ENCODE assay signal across 24 cellular contexts in genomic region chr2:84537251-84537650, GRCh38. TPM values are rescaled to one million over a fixed set of nuclear protein-coding genes. Genes with fewer than 3 reads are reported as not detected.
"Had no signal": no experiment of that assay in that cellular context is flagged by ENCODE, and none has a peak within 500 bp of the region (broad histone marks: within the 10 kb centered on the region; RNA-seq: fewer than 3 reads in every experiment).

No MANE protein-coding gene starts in this region.

- H3K4me3 ChIP-seq: heart left ventricle, left ventricle myocardium inferior, lung, ovary, right atrium auricular region, right lobe of liver, tibial nerve, upper lobe of left lung had no signal

- H3K4me1 Mint-ChIP-seq: mesothelial cell of epicardium, naive B cell, natural killer cell, nephron progenitor cell had no signal

- H3K4me3 Mint-ChIP-seq: mesothelial cell of epicardium; naive B cell; natural killer cell; nephron progenitor cell; stimulated activated naive CD8-positive, alpha-beta T cell treated with anti-CD3 and anti-CD28 coated beads, Interleukin-15, amount 100 ng/mL, for 72 hours had no signal

- H3K9me3 ChIP-seq: heart left ventricle, left ventricle myocardium inferior, ovary, right atrium auricular region, right lobe of liver, tibial nerve, upper lobe of left lung had no signal

- DNase-seq: heart left ventricle; hypothalamus; islet precursor cell; left ventricle myocardium inferior; mesendoderm; naive B cell; natural killer cell; nephron progenitor cell; ovary; right lobe of liver; stimulated activated CD4-positive, alpha-beta T cell treated with anti-CD3 and anti-CD28 coated beads, Interleukin-12 subunit alpha, Interleukin-12 subunit beta, amount 100 ng/mL, for 4 hours; stimulated activated CD4-positive, alpha-beta T cell treated with anti-CD3 and anti-CD28 coated beads, Interleukin-15, amount 100 ng/mL, for 24 hours; stimulated activated CD4-positive, alpha-beta T cell treated with anti-CD3 and anti-CD28 coated beads, Interleukin-2, amount 100 ng/mL, for 24 hours; stimulated activated CD4-positive, alpha-beta T cell treated with anti-CD3 and anti-CD28 coated beads, Interleukin-4, amount 100 ng/mL, for 1 hour; stimulated activated naive CD4-positive, alpha-beta T cell treated with Interleukin-2 at 50 U/mL for 16 hours; stimulated activated naive CD8-positive, alpha-beta T cell treated with anti-CD3 and anti-CD28 coated beads, Interleukin-15, amount 100 ng/mL, for 72 hours; substantia nigra; upper lobe of left lung had no signal

- H3K27ac Mint-ChIP-seq: mesothelial cell of epicardium; naive B cell; natural killer cell; nephron progenitor cell; progenitor cell of endocrine pancreas; stimulated activated naive CD8-positive, alpha-beta T cell treated with anti-CD3 and anti-CD28 coated beads, Interleukin-15, amount 100 ng/mL, for 72 hours had no signal

- H3K36me3 Mint-ChIP-seq: mesothelial cell of epicardium, naive B cell, natural killer cell had no signal

- H3K27me3 ChIP-seq: heart left ventricle, ovary, right atrium auricular region, right lobe of liver, tibial nerve, upper lobe of left lung had no signal

- H3K36me3 ChIP-seq: heart left ventricle, left ventricle myocardium inferior, ovary, right atrium auricular region, right lobe of liver, tibial nerve, upper lobe of left lung had no signal

- ATAC-seq: heart left ventricle; natural killer cell; right lobe of liver; stimulated activated naive CD8-positive, alpha-beta T cell treated with anti-CD3 and anti-CD28 coated beads, Interleukin-15, amount 100 ng/mL, for 72 hours had no signal

- H3K9me3 Mint-ChIP-seq: mesothelial cell of epicardium; naive B cell; natural killer cell; nephron progenitor cell; stimulated activated naive CD8-positive, alpha-beta T cell treated with anti-CD3 and anti-CD28 coated beads, Interleukin-15, amount 100 ng/mL, for 72 hours had no signal

- H3K27me3 Mint-ChIP-seq: progenitor cell of endocrine pancreas; stimulated activated naive CD8-positive, alpha-beta T cell treated with anti-CD3 and anti-CD28 coated beads, Interleukin-15, amount 100 ng/mL, for 72 hours had no signal

- H3K4me1 ChIP-seq: heart left ventricle, left ventricle myocardium inferior, right atrium auricular region, right lobe of liver, tibial nerve, upper lobe of left lung had no signal

- H3K27ac ChIP-seq: heart left ventricle, left ventricle myocardium inferior, ovary, right atrium auricular region, right lobe of liver, tibial nerve, upper lobe of left lung had no signal

RNA-seq across cellular contexts. Expression of gene DNAH6, which starts 21.0 kb away (rescaled TPM):
- total RNA-seq: pulmonary artery endothelial cell had no signal
